ENCODE assay signal across 8 cellular contexts in genomic region chr15:59688383-59688887, GRCh38. TPM values are rescaled to one million over a fixed set of nuclear protein-coding genes. Genes with fewer than 3 reads are reported as not detected.
DNase-seq lines count a peak whose midpoint lies in the region; ATAC-seq and TF ChIP-seq lines count a peak whose summit lies in the region.

No MANE protein-coding gene starts in this region.

- TF ChIP-seq POLR2A in tibial nerve (IDR thresholded peaks at IDR 0.05): no peak

- WGBS in tibial nerve, 2 donors: 0 to 1% methylated on average over 19 of the region's 19 CpGs

- H3K4me1 ChIP-seq in lower lobe of right lung (peaks cover 46% of the 10 kb centered on the region), tibial nerve (peaks cover 0 to 59% (median 24%) of the 10 kb centered on the region in 4 donors)

- TF ChIP-seq CTCF in lower lobe of right lung (IDR thresholded peaks at IDR 0.05): no peak
- no peak for TF ChIP-seq CTCF in tibial nerve (IDR thresholded peaks at IDR 0.05)

- no peaks in the 10 kb centered on the region for H3K36me3 ChIP-seq in lower lobe of right lung
- H3K36me3 ChIP-seq in tibial nerve: peaks cover 0 to 2% (median 0%) of the 10 kb centered on the region in 3 donors

- intact Hi-C loops in lower lobe of right lung (cut with DNase I): no loop called here

- H3K9me3 ChIP-seq in lower lobe of right lung: no peaks in the 10 kb centered on the region
- H3K9me3 ChIP-seq in tibial nerve: no peaks in the 10 kb centered on the region

- no peaks in the 10 kb centered on the region for H3K27me3 ChIP-seq in lower lobe of right lung (ENCODE audit: low read depth)
- H3K27me3 ChIP-seq in tibial nerve: no peaks in the 10 kb centered on the region

- peak; percentile 5 for ATAC-seq in HG03097 (IDR thresholded peaks at IDR 0.05; ENCODE audit: low FRiP score, unreplicated experiment)
- ATAC-seq in lower lobe of right lung: peak; percentile 1 to 34
- ATAC-seq in GM19467 (IDR thresholded peaks at IDR 0.05; ENCODE audit: unreplicated experiment): no peak

- peak overlapping the region; percentile 100 for H3K27ac ChIP-seq in lower lobe of right lung
- H3K27ac ChIP-seq in tibial nerve: peak overlapping the region; percentile 96 to 98 (median 98)

- H3K4me3 ChIP-seq in lower lobe of right lung: peak overlapping the region; percentile 89
- H3K4me3 ChIP-seq in tibial nerve: peak overlapping the region; percentile 78 to 100 (median 91)

- TF ChIP-seq EP300 in tibial nerve (IDR thresholded peaks at IDR 0.05): peak in 1 of 2 donors; percentile 53

- peak; percentile 4 for DNase-seq in activated CD4-positive, alpha-beta T cell treated with anti-CD3 and anti-CD28 coated beads, Interleukin-2, amount 50 U/mL, for 1 hour
- no peak for DNase-seq in activated CD4-positive, alpha-beta T cell treated with anti-CD3 and anti-CD28 coated beads for 48 hours
- DNase-seq in SK-N-DZ (ENCODE audit: low spot score): peak; percentile 25
- DNase-seq in dedifferentiated amniotic fluid mesenchymal stem cell (ENCODE audit: extremely low spot score): peak; percentile 80
- no peak for DNase-seq in lower lobe of right lung
- DNase-seq in tibial nerve (ENCODE audit: low spot score in 2 of 2): peak in 1 of 2 donors; percentile 78

RNA-seq across cellular contexts. Expression of gene BNIP2, which starts 0.7 kb away (rescaled TPM):
- 48.9 and 67.9 TPM in 2 replicates for polyA plus RNA-seq in SK-N-DZ (2014; cell fraction: cytosol; rRNA removed)
- polyA plus RNA-seq in SK-N-DZ (2014; cell fraction: nucleus; rRNA removed): 41.6 and 46.3 TPM in 2 replicates
- 109 TPM for total RNA-seq in lower lobe of right lung
- 100 to 1,000 TPM; 131 to 250 (median 184) TPM for total RNA-seq in tibial nerve

RNA-seq across cellular contexts. Expression of gene GTF2A2, which starts 31.1 kb away (rescaled TPM):
- 237 and 267 TPM in 2 replicates for polyA plus RNA-seq in SK-N-DZ (2014; cell fraction: cytosol; rRNA removed)
- polyA plus RNA-seq in SK-N-DZ (2014; cell fraction: nucleus; rRNA removed): 151 and 153 TPM in 2 replicates
- total RNA-seq in lower lobe of right lung (89.4 TPM), tibial nerve (10 to 100 TPM; 13.1 to 49.8 (median 22.9) TPM)

Comparison
In these comparisons a context has a peak if more than half of its experiments do, and no peak if none do; other contexts are left out.
1. DNase-seq: peak in activated CD4-positive, alpha-beta T cell treated with anti-CD3 and anti-CD28 coated beads, Interleukin-2, amount 50 U/mL, for 1 hour (single experiment), SK-N-DZ (single experiment) and dedifferentiated amniotic fluid mesenchymal stem cell (single experiment); none in activated CD4-positive, alpha-beta T cell treated with anti-CD3 and anti-CD28 coated beads for 48 hours (single experiment) and lower lobe of right lung (single experiment).